In the genomic region with DNA sequence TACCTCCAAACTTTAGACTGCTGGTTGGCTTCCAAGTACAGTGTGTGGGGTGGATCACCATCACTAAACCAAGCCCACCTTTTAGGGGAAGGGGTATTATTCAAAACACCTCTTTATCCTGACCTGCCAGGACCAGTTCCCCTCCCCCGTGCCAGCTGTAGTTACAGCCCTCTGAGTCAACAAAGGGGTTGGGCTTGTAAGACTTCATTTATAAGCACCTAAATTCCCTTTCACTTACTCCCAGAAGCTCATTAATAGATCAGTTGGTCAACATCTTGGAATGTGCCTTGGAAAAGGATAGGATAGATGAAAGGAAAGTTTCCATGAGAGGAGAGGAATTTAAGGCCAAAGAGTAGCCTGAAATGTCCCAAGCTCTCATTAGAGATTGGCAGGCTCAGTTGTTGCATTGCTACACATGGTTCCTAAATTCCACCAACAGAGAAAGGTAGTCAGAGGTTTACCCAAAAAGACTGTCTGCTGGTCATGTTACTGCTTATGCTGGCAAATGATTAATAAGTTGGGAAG, we compare ENCODE assay signal across 9 cellular contexts. TPM values are rescaled to one million over a fixed set of nuclear protein-coding genes. Genes with fewer than 3 reads are reported as not detected.
A peak's percentile ranks its signal among the peaks of the same experiment; 100 is the strongest.
DNase-seq lines count a peak whose midpoint lies in the region; ATAC-seq, FAIRE-seq and TF ChIP-seq lines count a peak whose summit lies in the region.
"Had no signal": no experiment of that assay in that cellular context is flagged by ENCODE, and none has a peak within 500 bp of the region (broad histone marks: within the 10 kb centered on the region; RNA-seq: fewer than 3 reads in every experiment).

No MANE protein-coding gene starts in this region.

- H3K9ac ChIP-seq in HepG2 (ENCODE audit: insufficient read depth, low read depth, low read length): no peak overlapping the region

- H3K4me2 ChIP-seq in HepG2 (ENCODE audit: low read depth, low read length): no peak overlapping the region

- no peaks in the 10 kb centered on the region for H3K9me3 Mint-ChIP-seq in activated T-helper 17 cell treated with anti-CD3 and anti-CD28 coated beads, Interleukin-2, amount 50 U/mL, for 72 hours

- H3K4me3 ChIP-seq in AG09309 (ENCODE audit: control insufficient read depth, low read depth, low read length) (no peak overlapping the region), HEK293 (ENCODE audit: low read depth, low read length) (no peak overlapping the region), HepG2 (replicated peaks in 1 of 3; ENCODE audit: insufficient read depth in 1 of 3, low read depth in 2 of 3, low read length in 3 of 3) (no peak overlapping the region), heart left ventricle (no peak overlapping the region)
- H3K4me3 ChIP-seq: right lobe of liver had no signal

- BruUV-seq in HepG2 (replicated peaks; lab: Mats Ljungman, UMichigan): no TSS peak

- no peaks in the 10 kb centered on the region for H4K20me1 ChIP-seq in HepG2 (ENCODE audit: insufficient read depth, low read length)

- H3K9me3 ChIP-seq in HEK293 (ENCODE audit: control insufficient read depth, insufficient read depth, low read depth, low read length): no peaks in the 10 kb centered on the region
- no peaks in the 10 kb centered on the region for H3K9me3 ChIP-seq in HepG2 (ENCODE audit: low read length)
- no peaks in the 10 kb centered on the region for H3K9me3 ChIP-seq in heart left ventricle
- H3K9me3 ChIP-seq: right lobe of liver had no signal

- H3K27me3 Mint-ChIP-seq in activated T-helper 17 cell treated with anti-CD3 and anti-CD28 coated beads, Interleukin-2, amount 50 U/mL, for 72 hours: no peaks in the 10 kb centered on the region

- no peaks in the 10 kb centered on the region for H3K79me2 ChIP-seq in HepG2 (ENCODE audit: insufficient read depth, low read length)

- H3K27me3 ChIP-seq in HepG2 (ENCODE audit: control insufficient read depth in 1 of 2, insufficient read depth in 2 of 2, low read length in 2 of 2) (peaks cover 0 to 29% of the 10 kb centered on the region in 2 experiments; a peak in 3 of 5 replicates), heart left ventricle (no peaks in the 10 kb centered on the region)
- H3K27me3 ChIP-seq: right lobe of liver had no signal

- CTCF ChIA-PET in HEK293 (lab: Yijun Ruan, JAX): interaction anchor here (0.7 to 3.5 kb wide), 8 partner anchors 15 to 634 kb away, joined by 3 to 21 read pairs (median 4); no protein-coding TSS in a partner anchor
- CTCF ChIA-PET in HepG2 (lab: Yijun Ruan, JAX; ENCODE audit: low intra/inter-chr PET ratio, low total read pairs): no interaction called here

- TF ChIP-seq RAD21 in HepG2 (CRISPR knock-in tag; IDR thresholded peaks at IDR 0.05): no peak

- no peak for TF ChIP-seq EP300 in HepG2 (IDR thresholded peaks at IDR 0.05; ENCODE audit: low read depth in 2 of 2, low read length in 2 of 2)
- no peak for TF ChIP-seq EP300 in HepG2 (CRISPR knock-in tag; IDR thresholded peaks at IDR 0.05; ENCODE audit: borderline replicate concordance)

- intact Hi-C loops in HepG2 (cut with micrococcal nuclease; ENCODE audit: unreplicated experiment) (loop anchor here (5.0 kb wide), 1 partner anchor 34 kb away; no protein-coding TSS in a partner anchor), heart left ventricle (cut with DNase I) (no loop called here)

- 4% methylated on average over 1 of the region's 1 CpG for WGBS in HepG2 (ENCODE audit: low lambda C conversion rate)
- WGBS in heart left ventricle, 4 donors: 47 to 82% (median 75%) methylated on average over 1 of the region's 1 CpG

- H3K4me1 ChIP-seq in HEK293 (ENCODE audit: control insufficient read depth, insufficient read depth, low read length): no peaks in the 10 kb centered on the region
- peaks cover 7% of the 10 kb centered on the region for H3K4me1 ChIP-seq in HepG2 (ENCODE audit: insufficient read depth, low read length)
- H3K4me1 ChIP-seq in heart left ventricle: peaks cover 0 to 33% (median 0%) of the 10 kb centered on the region in 12 donors
- H3K4me1 ChIP-seq: right lobe of liver had no signal

- H2AFZ ChIP-seq in HepG2 (ENCODE audit: low read length): no peak overlapping the region

- peak overlapping the region; percentile 46 for H3K27ac Mint-ChIP-seq in activated T-helper 17 cell treated with anti-CD3 and anti-CD28 coated beads, Interleukin-2, amount 50 U/mL, for 72 hours

- H3K36me3 ChIP-seq in HEK293 (ENCODE audit: control insufficient read depth in 2 of 2, insufficient read depth in 1 of 2, low read length in 2 of 2) (no peaks in the 10 kb centered on the region), HepG2 (replicated peaks in 1 of 2; ENCODE audit: control insufficient read depth in 1 of 2, insufficient read depth in 2 of 2, low read length in 2 of 2) (no peaks in the 10 kb centered on the region), heart left ventricle (no peaks in the 10 kb centered on the region)
- H3K36me3 ChIP-seq: right lobe of liver had no signal

- DNase-seq in AG09309 (ENCODE audit: low read depth): peak; percentile 91
- DNase-seq in HepG2 (ENCODE audit: low spot score): no peak
- no peak for DNase-seq in heart left ventricle
- DNase-seq in NCI-H2107 (lab: John Stamatoyannopoulos, UW): no peak
- DNase-seq: right lobe of liver had no signal

- H3K27ac ChIP-seq in HEK293 (ENCODE audit: extremely low read depth, low read depth, low read length) (no peak overlapping the region), HepG2 (ENCODE audit: extremely low read length, insufficient read depth, low read length) (no peak overlapping the region), heart left ventricle (no peak overlapping the region)
- H3K27ac ChIP-seq: right lobe of liver had no signal

- H3K36me3 Mint-ChIP-seq in activated T-helper 17 cell treated with anti-CD3 and anti-CD28 coated beads, Interleukin-2, amount 50 U/mL, for 72 hours (ENCODE audit: low read depth): peaks cover 8% of the 10 kb centered on the region

- in situ Hi-C loops in HepG2 (cut with HindIII; ENCODE audit: extremely low pct_ligation_motif_present, low pct_unique_long_range_greater_than_20kb): no loop called here

- no peak for TF ChIP-seq CTCF in AG09309 (IDR thresholded peaks at IDR 0.05; ENCODE audit: control insufficient read depth, insufficient read depth, low read depth, low read length, missing control alignments)
- no peak for TF ChIP-seq CTCF in HEK293 (tag by site-specific recombination; IDR thresholded peaks at IDR 0.05)
- TF ChIP-seq CTCF in HepG2 (CRISPR knock-in tag; IDR thresholded peaks at IDR 0.05): no peak
- TF ChIP-seq CTCF in heart left ventricle (IDR thresholded peaks at IDR 0.05): no peak

- no peak for FAIRE-seq in HepG2 (lab: Jason Lieb, UNC)

- ATAC-seq in activated T-helper 17 cell treated with anti-CD3 and anti-CD28 coated beads, Interleukin-2, amount 50 U/mL, for 72 hours (replicated peaks): no peak
- no peak for ATAC-seq in HepG2
- ATAC-seq in heart left ventricle: no peak
- ATAC-seq in GM18505 (IDR thresholded peaks at IDR 0.05; ENCODE audit: unreplicated experiment): no peak
- ATAC-seq in GM19023 (IDR thresholded peaks at IDR 0.05; ENCODE audit: unreplicated experiment): no peak

- peak overlapping the region; percentile 81 for H3K4me3 Mint-ChIP-seq in activated T-helper 17 cell treated with anti-CD3 and anti-CD28 coated beads, Interleukin-2, amount 50 U/mL, for 72 hours

- POLR2A ChIA-PET in HEK293 (lab: Yijun Ruan, JAX) (no interaction called here), HepG2 (lab: Yijun Ruan, JAX) (no interaction called here)

- no peak for TF ChIP-seq POLR2A in HepG2 (IDR thresholded peaks at IDR 0.05; ENCODE audit: insufficient read depth in 1 of 2, low read depth in 2 of 2, low read length in 2 of 2)
- TF ChIP-seq POLR2A in heart left ventricle (IDR thresholded peaks at IDR 0.05): no peak
- TF ChIP-seq POLR2A in GM18505 (IDR thresholded peaks at IDR 0.05; ENCODE audit: borderline replicate concordance, extremely low read depth, insufficient read depth, insufficient read length): no peak

- peaks cover 33% of the 10 kb centered on the region for H3K4me1 Mint-ChIP-seq in activated T-helper 17 cell treated with anti-CD3 and anti-CD28 coated beads, Interleukin-2, amount 50 U/mL, for 72 hours

TF ChIP-seq in HEK293, 187 proteins besides CTCF, POLR2A, EP300 and RAD21 (continues in another document):
- no peak for TF ChIP-seq ZNF670 (tag by site-specific recombination; IDR thresholded peaks at IDR 0.05; ENCODE audit: low read depth)
- no peak for TF ChIP-seq ZNF747 (tag by site-specific recombination; IDR thresholded peaks at IDR 0.05)

TF ChIP-seq in HepG2, 621 proteins besides CTCF, POLR2A, EP300 and RAD21 (continues in another document):
- no peak for TF ChIP-seq BCL6 (CRISPR knock-in tag; IDR thresholded peaks at IDR 0.05)

RNA-seq across cellular contexts. Expression of a gene that starts 59.2 kb away (rescaled TPM):
- total RNA-seq in activated T-helper 17 cell treated with anti-CD3 and anti-CD28 coated beads, Interleukin-2, amount 50 U/mL, for 72 hours: 100 to 1,000 TPM; 254 to 663 TPM
- total RNA-seq in HepG2 (2016; rRNA removed; fragmentation: Illumina TruSeq; extraction: Trizol): 24.7 and 28.2 TPM in 2 replicates
- total RNA-seq in HepG2 (2016; cell fraction: cytosol; rRNA removed; fragmentation: Illumina TruSeq; extraction: Trizol; ENCODE audit: low read depth): 2.2 and 2.6 TPM in 2 replicates
- total RNA-seq in HepG2 (2016; cell fraction: insoluble cytoplasmic fraction; rRNA removed; fragmentation: Illumina TruSeq; extraction: Trizol): 18.9 and 27.7 TPM in 2 replicates
- 8.2 and 8.6 TPM in 2 replicates for total RNA-seq in HepG2 (2016; cell fraction: membrane; rRNA removed; fragmentation: Illumina TruSeq; extraction: Trizol)
- 61.9 and 64.1 TPM in 2 replicates for total RNA-seq in HepG2 (2016; cell fraction: nucleus; rRNA removed; fragmentation: Illumina TruSeq; extraction: Trizol)
- polyA plus RNA-seq in HepG2 (2011; rRNA removed): 47.1 and 49.6 TPM in 2 replicates
- 22.2 and 24.7 TPM in 2 replicates for polyA plus RNA-seq in HepG2 (2011; cell fraction: cytosol; rRNA removed)
- 144 and 150 TPM in 2 replicates for polyA plus RNA-seq in HepG2 (2011; cell fraction: nucleus; rRNA removed)
- 30.0 and 33.6 TPM in 2 replicates for polyA plus RNA-seq in HepG2 (2012)
- polyA plus RNA-seq in HepG2 (2016; cell fraction: cytosol; fragmentation: Illumina TruSeq; extraction: Trizol; ENCODE audit: low read depth): 1.00 and 1.1 TPM in 2 replicates
- polyA plus RNA-seq in HepG2 (2016; cell fraction: insoluble cytoplasmic fraction; fragmentation: Illumina TruSeq; extraction: Trizol; ENCODE audit: low read depth): 21.4 and 27.8 TPM in 2 replicates
- polyA plus RNA-seq in HepG2 (2016; cell fraction: membrane; fragmentation: Illumina TruSeq; extraction: Trizol; ENCODE audit: low read depth): 3.4 and 4.2 TPM in 2 replicates
- 121 and 138 TPM in 2 replicates for polyA plus RNA-seq in HepG2 (2016; cell fraction: nucleus; fragmentation: Illumina TruSeq; extraction: Trizol; ENCODE audit: insufficient read depth, low read depth)
- 2.9 and 35.1 TPM in 2 replicates for polyA minus RNA-seq in HepG2 (2011; rRNA and poly(A)+ RNA removed; ENCODE audit: low replicate concordance)
- polyA minus RNA-seq in HepG2 (2011; cell fraction: cytosol; rRNA and poly(A)+ RNA removed): 30.0 and 32.5 TPM in 2 replicates
- 52.7 and 61.8 TPM in 2 replicates for polyA minus RNA-seq in HepG2 (2011; cell fraction: nucleus; rRNA and poly(A)+ RNA removed)
- total RNA-seq in heart left ventricle: 10 to 100 TPM in 2 of 9 donors, 1 to 10 TPM in 7; 3.2 to 33.7 (median 6.0) TPM
- polyA plus RNA-seq in heart left ventricle: 1 to 10 TPM; 3.0 to 3.3 TPM
